22 cellular contexts compared by ENCODE assay signal in the genomic region with DNA sequence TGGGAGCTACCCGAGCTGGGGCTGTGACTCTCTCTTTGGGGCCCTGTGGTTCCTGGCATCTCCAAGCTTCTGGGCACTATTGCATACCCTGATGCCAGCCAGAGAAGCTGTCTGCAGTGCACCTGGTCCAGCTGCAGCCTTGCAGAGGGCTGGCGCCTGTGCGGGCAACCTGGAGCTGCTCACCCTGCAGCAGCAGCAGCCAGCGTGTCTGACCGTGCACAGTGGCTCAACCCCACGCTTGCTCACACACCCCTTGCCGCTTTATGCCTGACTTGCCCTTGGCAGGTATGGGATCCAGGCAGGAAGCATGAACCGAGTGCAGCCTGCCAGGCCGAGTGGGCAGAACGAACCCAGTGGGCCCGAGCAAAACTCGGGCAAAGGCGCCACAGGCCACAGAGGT.
"Had no signal": no experiment of that assay in that cellular context is flagged by ENCODE, and none has a peak within 500 bp of the region (broad histone marks: within the 10 kb centered on the region; RNA-seq: fewer than 3 reads in every experiment).

No MANE protein-coding gene starts in this region.

- ATAC-seq: effector memory CD8-positive, alpha-beta T cell; esophagus mucosa; gastrocnemius medialis; left cardiac atrium; left lung; left ventricle myocardium superior; lower lobe of right lung; mucosa of descending colon had no signal

- H3K4me3 ChIP-seq: coronary artery, esophagus squamous epithelium, gastrocnemius medialis, heart right ventricle, left lung, lower lobe of right lung, mucosa of descending colon had no signal

- H3K9me3 Mint-ChIP-seq: effector memory CD8-positive, alpha-beta T cell; endodermal cell had no signal

- H3K27ac ChIP-seq: coronary artery, epithelial cell of prostate, esophagus squamous epithelium, gastrocnemius medialis, heart right ventricle, left lung, lower lobe of right lung had no signal

- DNase-seq: effector CD8-positive, alpha-beta T cell; effector memory CD8-positive, alpha-beta T cell; endodermal cell; erythroblast; esophagus squamous epithelium; foreskin fibroblast; foreskin melanocyte; gastrocnemius medialis; glutamatergic neuron; head of caudate nucleus; heart right ventricle; hippocampal formation; left cardiac atrium; left lung; left ventricle myocardium superior; lower lobe of right lung; mesenchymal stem cell; mucosa of descending colon had no signal

- H3K4me1 ChIP-seq: esophagus squamous epithelium, gastrocnemius medialis, heart right ventricle, left lung, lower lobe of right lung had no signal

- H3K27me3 Mint-ChIP-seq: effector memory CD8-positive, alpha-beta T cell had no signal

- H3K9me3 ChIP-seq: esophagus squamous epithelium, gastrocnemius medialis, left lung, lower lobe of right lung, mucosa of descending colon had no signal

- H3K4me3 Mint-ChIP-seq: effector memory CD8-positive, alpha-beta T cell; endodermal cell; mesothelial cell of epicardium had no signal

- H3K27me3 ChIP-seq: esophagus squamous epithelium, gastrocnemius medialis, heart right ventricle, left lung had no signal

- H3K27ac Mint-ChIP-seq: endodermal cell, mesothelial cell of epicardium had no signal
